12 cellular contexts compared by ENCODE assay signal in genomic region chr5:7871560-7872113, GRCh38. TPM values are rescaled to one million over a fixed set of nuclear protein-coding genes. Genes with fewer than 3 reads are reported as not detected.
DNase-seq lines count a peak whose midpoint lies in the region; ATAC-seq, FAIRE-seq and TF ChIP-seq lines count a peak whose summit lies in the region.
"Had no signal": no experiment of that assay in that cellular context is flagged by ENCODE, and none has a peak within 500 bp of the region (broad histone marks: within the 10 kb centered on the region; RNA-seq: fewer than 3 reads in every experiment).

No MANE protein-coding gene starts in this region.

- intact Hi-C loops in activated T-helper 1 cell treated with anti-CD3 and anti-CD28 coated beads, Interleukin-12 subunit alpha, Interleukin-12 subunit beta, Interleukin-2, Interleukin-4 antibody, amounts not matched to agents 30 ng/mL and 10 ng/mL and 1 ng/mL, durations not matched to agents 14 hours and 24 hours and 36 hours (cut with micrococcal nuclease), result loop anchor here (10.0 kb wide), 2 partner anchors 583 to 1377 kb away; no protein-coding TSS in a partner anchor

- no peaks in the 10 kb centered on the region for H3K27me3 Mint-ChIP-seq in activated T-cell treated with anti-CD3 and anti-CD28 coated beads, Interleukin-2, amount 50 U/mL, for 72 hours (ENCODE audit: low read depth)
- no peaks in the 10 kb centered on the region for H3K27me3 Mint-ChIP-seq in activated T-helper 1 cell treated with anti-CD3 and anti-CD28 coated beads, Interleukin-12 subunit alpha, Interleukin-12 subunit beta, Interleukin-2, Interleukin-4 antibody, amounts not matched to agents 30 ng/mL and 10 ng/mL and 1 ng/mL, durations not matched to agents 14 hours and 24 hours and 36 hours (ENCODE audit: insufficient read depth)

- no peak for FAIRE-seq in GM12892 (lab: Jason Lieb, UNC)
- FAIRE-seq: keratinocyte had no signal

- H3K4me3 Mint-ChIP-seq in activated T-cell treated with anti-CD3 and anti-CD28 coated beads, Interleukin-2, amount 50 U/mL, for 72 hours, result peak overlapping the region; percentile 69 to 95
- H3K4me3 Mint-ChIP-seq in activated T-helper 1 cell treated with anti-CD3 and anti-CD28 coated beads, Interleukin-12 subunit alpha, Interleukin-12 subunit beta, Interleukin-2, Interleukin-4 antibody, amounts not matched to agents 30 ng/mL and 10 ng/mL and 1 ng/mL, durations not matched to agents 14 hours and 24 hours and 36 hours, result peak overlapping the region; percentile 40
- peak overlapping the region; percentile 83 for H3K4me3 Mint-ChIP-seq in stimulated activated effector memory CD8-positive, alpha-beta T cell treated with anti-CD3 and anti-CD28 coated beads, Interleukin-12 subunit alpha, Interleukin-12 subunit beta, amount 100 ng/mL, for 72 hours

- no peak for DNase-seq in activated T-cell treated with anti-CD3 and anti-CD28 coated beads, Interleukin-2, amount 50 U/mL, for 72 hours
- DNase-seq in activated T-cell treated with anti-CD3 and anti-CD28 coated beads, Interleukin-2, amount 50 U/mL, for 1 hour, result no peak
- no peak for DNase-seq in activated T-helper 1 cell treated with anti-CD3 and anti-CD28 coated beads, Interleukin-12 subunit alpha, Interleukin-12 subunit beta, Interleukin-2, Interleukin-4 antibody, amounts not matched to agents 30 ng/mL and 10 ng/mL and 1 ng/mL, durations not matched to agents 14 hours and 24 hours and 36 hours (ENCODE audit: low spot score)
- DNase-seq in stimulated activated effector memory CD8-positive, alpha-beta T cell treated with anti-CD3 and anti-CD28 coated beads, Interleukin-12 subunit alpha, Interleukin-12 subunit beta, amount 100 ng/mL, for 72 hours (ENCODE audit: low spot score in 2 of 2), result no peak
- DNase-seq in activated CD8-positive, alpha-beta memory T cell treated with anti-CD3 and anti-CD28 coated beads, Interleukin-2, amount 50 U/mL, for 48 hours, result no peak
- DNase-seq in NCI-H1694 treated with DMSO at 0.1 percent for 48 hours (lab: John Stamatoyannopoulos, UW), result no peak
- DNase-seq in GM12892 (ENCODE audit: insufficient read length), result no peak
- DNase-seq: activated gamma-delta T cell, NCI-H1930 had no signal

- no peak for TF ChIP-seq POLR2A in GM12892 (IDR thresholded peaks at IDR 0.05; ENCODE audit: low read depth, low read length)

- no peak overlapping the region for H3K27ac Mint-ChIP-seq in activated T-cell treated with anti-CD3 and anti-CD28 coated beads, Interleukin-2, amount 50 U/mL, for 72 hours
- no peak overlapping the region for H3K27ac Mint-ChIP-seq in activated T-helper 1 cell treated with anti-CD3 and anti-CD28 coated beads, Interleukin-12 subunit alpha, Interleukin-12 subunit beta, Interleukin-2, Interleukin-4 antibody, amounts not matched to agents 30 ng/mL and 10 ng/mL and 1 ng/mL, durations not matched to agents 14 hours and 24 hours and 36 hours
- peak overlapping the region; percentile 14 for H3K27ac Mint-ChIP-seq in stimulated activated effector memory CD8-positive, alpha-beta T cell treated with anti-CD3 and anti-CD28 coated beads, Interleukin-12 subunit alpha, Interleukin-12 subunit beta, amount 100 ng/mL, for 72 hours

- H3K4me1 Mint-ChIP-seq in activated T-cell treated with anti-CD3 and anti-CD28 coated beads, Interleukin-2, amount 50 U/mL, for 72 hours (ENCODE audit: low read depth), result peaks cover 71% of the 10 kb centered on the region
- peaks cover 72% of the 10 kb centered on the region for H3K4me1 Mint-ChIP-seq in activated T-helper 1 cell treated with anti-CD3 and anti-CD28 coated beads, Interleukin-12 subunit alpha, Interleukin-12 subunit beta, Interleukin-2, Interleukin-4 antibody, amounts not matched to agents 30 ng/mL and 10 ng/mL and 1 ng/mL, durations not matched to agents 14 hours and 24 hours and 36 hours (ENCODE audit: low read depth)
- peaks cover 59% of the 10 kb centered on the region for H3K4me1 Mint-ChIP-seq in stimulated activated effector memory CD8-positive, alpha-beta T cell treated with anti-CD3 and anti-CD28 coated beads, Interleukin-12 subunit alpha, Interleukin-12 subunit beta, amount 100 ng/mL, for 72 hours

- ATAC-seq in activated T-cell treated with anti-CD3 and anti-CD28 coated beads, Interleukin-2, amount 50 U/mL, for 72 hours (replicated peaks in 1 of 2), result no peak
- peak; percentile 18 for ATAC-seq in HG03045 (IDR thresholded peaks at IDR 0.05; ENCODE audit: unreplicated experiment)
- peak; percentile 11 for ATAC-seq in stimulated activated effector memory CD8-positive, alpha-beta T cell treated with anti-CD3 and anti-CD28 coated beads, Interleukin-12 subunit alpha, Interleukin-12 subunit beta, amount 100 ng/mL, for 72 hours

- no peaks in the 10 kb centered on the region for H3K9me3 Mint-ChIP-seq in activated T-cell treated with anti-CD3 and anti-CD28 coated beads, Interleukin-2, amount 50 U/mL, for 72 hours
- no peaks in the 10 kb centered on the region for H3K9me3 Mint-ChIP-seq in activated T-helper 1 cell treated with anti-CD3 and anti-CD28 coated beads, Interleukin-12 subunit alpha, Interleukin-12 subunit beta, Interleukin-2, Interleukin-4 antibody, amounts not matched to agents 30 ng/mL and 10 ng/mL and 1 ng/mL, durations not matched to agents 14 hours and 24 hours and 36 hours
- no peaks in the 10 kb centered on the region for H3K9me3 Mint-ChIP-seq in stimulated activated effector memory CD8-positive, alpha-beta T cell treated with anti-CD3 and anti-CD28 coated beads, Interleukin-12 subunit alpha, Interleukin-12 subunit beta, amount 100 ng/mL, for 72 hours

- peaks cover 19 to 22% of the 10 kb centered on the region in 2 donors for H3K36me3 Mint-ChIP-seq in activated T-cell treated with anti-CD3 and anti-CD28 coated beads, Interleukin-2, amount 50 U/mL, for 72 hours (ENCODE audit: insufficient read depth in 2 of 2)
- H3K36me3 Mint-ChIP-seq in activated T-helper 1 cell treated with anti-CD3 and anti-CD28 coated beads, Interleukin-12 subunit alpha, Interleukin-12 subunit beta, Interleukin-2, Interleukin-4 antibody, amounts not matched to agents 30 ng/mL and 10 ng/mL and 1 ng/mL, durations not matched to agents 14 hours and 24 hours and 36 hours (ENCODE audit: low read depth), result peaks cover 54% of the 10 kb centered on the region
- H3K36me3 Mint-ChIP-seq in stimulated activated effector memory CD8-positive, alpha-beta T cell treated with anti-CD3 and anti-CD28 coated beads, Interleukin-12 subunit alpha, Interleukin-12 subunit beta, amount 100 ng/mL, for 72 hours, result peaks cover 58% of the 10 kb centered on the region

RNA-seq across cellular contexts. Expression of gene MTRR, which starts 2.7 kb away (rescaled TPM):
- total RNA-seq in activated T-cell treated with anti-CD3 and anti-CD28 coated beads, Interleukin-2, amount 50 U/mL, for 72 hours, result 10 to 100 TPM; 65.0 to 67.6 TPM
- total RNA-seq in activated T-helper 1 cell treated with anti-CD3 and anti-CD28 coated beads, Interleukin-12 subunit alpha, Interleukin-12 subunit beta, Interleukin-2, Interleukin-4 antibody, amounts not matched to agents 30 ng/mL and 10 ng/mL and 1 ng/mL, durations not matched to agents 14 hours and 24 hours and 36 hours, result 83.0 and 90.4 TPM in 2 replicates
- polyA plus RNA-seq in GM12892 (2012; ENCODE audit: missing spikeins), result 23.0 TPM

RNA-seq across cellular contexts. Expression of gene FASTKD3, which starts 2.8 kb away (rescaled TPM):
- 10 to 100 TPM in 1 of 2 donors, 1 to 10 TPM in 1; 8.5 to 12.3 TPM for total RNA-seq in activated T-cell treated with anti-CD3 and anti-CD28 coated beads, Interleukin-2, amount 50 U/mL, for 72 hours
- total RNA-seq in activated T-helper 1 cell treated with anti-CD3 and anti-CD28 coated beads, Interleukin-12 subunit alpha, Interleukin-12 subunit beta, Interleukin-2, Interleukin-4 antibody, amounts not matched to agents 30 ng/mL and 10 ng/mL and 1 ng/mL, durations not matched to agents 14 hours and 24 hours and 36 hours, result 13.5 and 18.6 TPM in 2 replicates
- polyA plus RNA-seq in GM12892 (2012; ENCODE audit: missing spikeins), result 17.1 TPM

RNA-seq across cellular contexts. Expression of gene CFAP90, which starts 20.7 kb away (rescaled TPM):
- total RNA-seq in activated T-cell treated with anti-CD3 and anti-CD28 coated beads, Interleukin-2, amount 50 U/mL, for 72 hours, result not detected
- total RNA-seq in activated T-helper 1 cell treated with anti-CD3 and anti-CD28 coated beads, Interleukin-12 subunit alpha, Interleukin-12 subunit beta, Interleukin-2, Interleukin-4 antibody, amounts not matched to agents 30 ng/mL and 10 ng/mL and 1 ng/mL, durations not matched to agents 14 hours and 24 hours and 36 hours, result not detected in 2 replicates
- polyA plus RNA-seq in GM12892 (2012; ENCODE audit: missing spikeins), result not detected
- total RNA-seq: endothelial cell of umbilical vein had no signal
- polyA plus RNA-seq: keratinocyte had no signal

Comparison
In these comparisons a context has a peak if more than half of its experiments do, and no peak if none do; other contexts are left out.
1. ATAC-seq: peak in HG03045 (single experiment) and stimulated activated effector memory CD8-positive, alpha-beta T cell treated with anti-CD3 and anti-CD28 coated beads, Interleukin-12 subunit alpha, Interleukin-12 subunit beta, amount 100 ng/mL, for 72 hours (single experiment); none in activated T-cell treated with anti-CD3 and anti-CD28 coated beads, Interleukin-2, amount 50 U/mL, for 72 hours (0 of 2).
2. Peak in every context shown above with its lines, with median percentiles within 50 percentile points of each other: H3K4me3 Mint-ChIP-seq.